8 cellular contexts compared by ENCODE assay signal in the genomic region with DNA sequence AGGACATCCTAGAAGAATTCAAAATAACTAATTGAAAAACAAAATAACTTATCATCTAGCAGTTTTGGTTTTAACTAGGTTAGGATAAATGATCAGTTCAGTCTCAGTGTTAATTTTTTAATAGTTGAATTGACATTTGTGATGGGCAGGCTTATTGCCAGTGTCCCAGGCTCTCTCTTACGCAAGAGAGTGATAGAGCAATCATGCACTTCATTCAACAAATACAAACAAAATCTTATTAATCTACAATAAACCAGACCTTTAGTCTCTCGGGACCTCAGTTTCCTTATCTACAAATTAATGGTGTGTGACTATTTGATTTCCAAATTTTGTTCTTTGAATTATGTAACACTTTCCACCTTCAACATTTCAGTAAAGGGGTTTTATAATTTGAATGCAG.
"Had no signal": no experiment of that assay in that cellular context is flagged by ENCODE, and none has a peak within 500 bp of the region (broad histone marks: within the 10 kb centered on the region; RNA-seq: fewer than 3 reads in every experiment).

No MANE protein-coding gene starts in this region.

- FAIRE-seq: G401.6, GM12878, GM12891, GM12892, GM18507, GM19239 had no signal

- H3K4me3 ChIP-seq: GM12878 had no signal

- DNase-seq: GDM1, GF-D8 had no signal

- ATAC-seq: GM12878 had no signal
